15 cellular contexts compared by ENCODE assay signal in genomic region chr1:50275564-50275963, GRCh38.
DNase-seq lines count a peak whose midpoint lies in the region; ATAC-seq and TF ChIP-seq lines count a peak whose summit lies in the region.
"Had no signal": no experiment of that assay in that cellular context is flagged by ENCODE, and none has a peak within 500 bp of the region (broad histone marks: within the 10 kb centered on the region; RNA-seq: fewer than 3 reads in every experiment).

No MANE protein-coding gene starts in this region.

- H3K4me1 ChIP-seq in spleen (peaks cover 0 to 14% (median 4%) of the 10 kb centered on the region in 6 donors), upper lobe of left lung (no peaks in the 10 kb centered on the region)
- H3K4me1 ChIP-seq: pancreas had no signal

- H3K27ac Mint-ChIP-seq in glutamatergic neuron (ENCODE audit: unreplicated experiment) = peak overlapping the region; percentile 97
- H3K27ac Mint-ChIP-seq: activated CD4-positive, alpha-beta T cell treated with anti-CD3 and anti-CD28 coated beads for 36 hours; activated T-cell treated with anti-CD3 and anti-CD28 coated beads, Interleukin-2, amount 50 U/mL, for 24 hours; stimulated activated naive CD8-positive, alpha-beta T cell treated with anti-CD3 and anti-CD28 coated beads, Interleukin-15, amount 100 ng/mL, for 72 hours had no signal

- peaks cover 0 to 48% (median 0%) of the 10 kb centered on the region in 7 donors for H3K27me3 ChIP-seq in spleen (replicated peaks in 1 of 7)
- H3K27me3 ChIP-seq in upper lobe of left lung = no peaks in the 10 kb centered on the region
- H3K27me3 ChIP-seq: pancreas had no signal

- no peak overlapping the region for H3K4me3 ChIP-seq in spleen
- no peak overlapping the region for H3K4me3 ChIP-seq in upper lobe of left lung
- H3K4me3 ChIP-seq: pancreas, skin epidermis had no signal

- H3K27me3 Mint-ChIP-seq in glutamatergic neuron (ENCODE audit: unreplicated experiment) = peaks cover 14% of the 10 kb centered on the region

- 24 to 29% (median 26%) methylated on average over 8 to 9 of the region's 9 CpGs for WGBS in spleen, 5 donors
- WGBS in upper lobe of left lung, 2 donors = 14 to 17% methylated on average over 9 of the region's 9 CpGs

- H3K4me1 Mint-ChIP-seq in glutamatergic neuron (ENCODE audit: low read depth, unreplicated experiment) = peaks cover 87% of the 10 kb centered on the region
- H3K4me1 Mint-ChIP-seq: activated CD4-positive, alpha-beta T cell treated with anti-CD3 and anti-CD28 coated beads for 36 hours; stimulated activated naive CD8-positive, alpha-beta T cell treated with anti-CD3 and anti-CD28 coated beads, Interleukin-15, amount 100 ng/mL, for 72 hours had no signal

- H3K36me3 ChIP-seq in spleen = no peaks in the 10 kb centered on the region
- no peaks in the 10 kb centered on the region for H3K36me3 ChIP-seq in upper lobe of left lung
- H3K36me3 ChIP-seq: pancreas had no signal

- DNase-seq in DMS153 treated with DMSO at 0.1 percent for 48 hours (lab: John Stamatoyannopoulos, UW; ENCODE audit: unreplicated experiment) (peak; percentile 94), NCI-H146 (lab: John Stamatoyannopoulos, UW) (peak; percentile 64), NCI-H526 treated with DMSO at 0.1 percent for 48 hours (lab: John Stamatoyannopoulos, UW) (peak; percentile 23), glutamatergic neuron (peak; percentile 77), spleen (no peak), upper lobe of left lung (no peak)
- no peak for DNase-seq in activated CD8-positive, alpha-beta memory T cell treated with anti-CD3 and anti-CD28 coated beads for 24 hours
- DNase-seq: activated CD4-positive, alpha-beta T cell treated with anti-CD3 and anti-CD28 coated beads for 36 hours; activated T-cell treated with anti-CD3 and anti-CD28 coated beads, Interleukin-2, amount 50 U/mL, for 24 hours; GOT3; stimulated activated naive CD8-positive, alpha-beta T cell treated with anti-CD3 and anti-CD28 coated beads, Interleukin-15, amount 100 ng/mL, for 72 hours had no signal

- H3K9me3 Mint-ChIP-seq in glutamatergic neuron (ENCODE audit: unreplicated experiment) = peaks cover 25% of the 10 kb centered on the region
- H3K9me3 Mint-ChIP-seq: activated T-cell treated with anti-CD3 and anti-CD28 coated beads, Interleukin-2, amount 50 U/mL, for 24 hours; stimulated activated naive CD8-positive, alpha-beta T cell treated with anti-CD3 and anti-CD28 coated beads, Interleukin-15, amount 100 ng/mL, for 72 hours had no signal

- intact Hi-C loops in spleen (cut with DNase I; ENCODE audit: low total_unique reads) = no loop called here

- H3K36me3 Mint-ChIP-seq in glutamatergic neuron (ENCODE audit: unreplicated experiment) = no peaks in the 10 kb centered on the region

- no peak overlapping the region for H3K27ac ChIP-seq in spleen
- no peak overlapping the region for H3K27ac ChIP-seq in upper lobe of left lung
- H3K27ac ChIP-seq: pancreas, skin epidermis had no signal

- no peak for TF ChIP-seq EP300 in upper lobe of left lung (IDR thresholded peaks at IDR 0.05)

- no peak for TF ChIP-seq CTCF in glutamatergic neuron (IDR thresholded peaks at IDR 0.05; ENCODE audit: partially characterized antibody, unreplicated experiment)
- TF ChIP-seq CTCF in spleen (IDR thresholded peaks at IDR 0.05 in 8 of 11, conservative IDR thresholded peaks at IDR 0.05 in 3 of 11) = no peak
- TF ChIP-seq CTCF in upper lobe of left lung (IDR thresholded peaks at IDR 0.05) = no peak

- peak overlapping the region; percentile 79 for H3K4me3 Mint-ChIP-seq in glutamatergic neuron (ENCODE audit: unreplicated experiment)
- H3K4me3 Mint-ChIP-seq: activated CD4-positive, alpha-beta T cell treated with anti-CD3 and anti-CD28 coated beads for 36 hours; activated T-cell treated with anti-CD3 and anti-CD28 coated beads, Interleukin-2, amount 50 U/mL, for 24 hours; stimulated activated naive CD8-positive, alpha-beta T cell treated with anti-CD3 and anti-CD28 coated beads, Interleukin-15, amount 100 ng/mL, for 72 hours had no signal

- ATAC-seq in upper lobe of left lung (ENCODE audit: low FRiP score in 2 of 2) (no peak), HG03135 (IDR thresholded peaks at IDR 0.05; ENCODE audit: unreplicated experiment) (no peak)
- ATAC-seq: activated CD4-positive, alpha-beta T cell treated with anti-CD3 and anti-CD28 coated beads for 36 hours; HepG2; stimulated activated naive CD8-positive, alpha-beta T cell treated with anti-CD3 and anti-CD28 coated beads, Interleukin-15, amount 100 ng/mL, for 72 hours had no signal

- no peak for TF ChIP-seq POLR2A in spleen (IDR thresholded peaks at IDR 0.05)
- no peak for TF ChIP-seq POLR2A in upper lobe of left lung (IDR thresholded peaks at IDR 0.05)

- H3K9me3 ChIP-seq in spleen (no peaks in the 10 kb centered on the region), upper lobe of left lung (no peaks in the 10 kb centered on the region)
- H3K9me3 ChIP-seq: pancreas had no signal

Comparison
In these comparisons a context has a peak if more than half of its experiments do, and no peak if none do; other contexts are left out.
1. DNase-seq: peak in DMS153 treated with DMSO at 0.1 percent for 48 hours (single experiment), NCI-H146 (single experiment), NCI-H526 treated with DMSO at 0.1 percent for 48 hours (single experiment) and glutamatergic neuron (single experiment); none in activated CD8-positive, alpha-beta memory T cell treated with anti-CD3 and anti-CD28 coated beads for 24 hours (single experiment), spleen (single experiment) and upper lobe of left lung (0 of 2).